16 cellular contexts compared by ENCODE assay signal in genomic region chr10:52019078-52019644, GRCh38.
"Had no signal": no experiment of that assay in that cellular context is flagged by ENCODE, and none has a peak within 500 bp of the region (broad histone marks: within the 10 kb centered on the region; RNA-seq: fewer than 3 reads in every experiment).

No MANE protein-coding gene starts in this region.

- H3K27me3 ChIP-seq: hepatocyte, right lobe of liver, transverse colon had no signal

- H3K27ac Mint-ChIP-seq: activated T-helper 17 cell treated with anti-CD3 and anti-CD28 coated beads, Interleukin-2, amount 50 U/mL, for 72 hours had no signal

- H3K27me3 Mint-ChIP-seq: activated T-helper 17 cell treated with anti-CD3 and anti-CD28 coated beads, Interleukin-2, amount 50 U/mL, for 72 hours had no signal

- H3K9me3 ChIP-seq: prostate gland, right lobe of liver, transverse colon had no signal

- H3K36me3 ChIP-seq: lower lobe of right lung, prostate gland, right lobe of liver, transverse colon had no signal

- H3K4me3 Mint-ChIP-seq: activated T-helper 17 cell treated with anti-CD3 and anti-CD28 coated beads, Interleukin-2, amount 50 U/mL, for 72 hours had no signal

- H3K4me3 ChIP-seq: hepatocyte, lower lobe of right lung, prostate gland, right lobe of liver, smooth muscle cell, transverse colon had no signal

- H3K27ac ChIP-seq: hepatocyte, lower lobe of right lung, prostate gland, right lobe of liver, transverse colon had no signal

- H3K4me2 ChIP-seq: hepatocyte, smooth muscle cell had no signal

- H2AFZ ChIP-seq: hepatocyte had no signal

- ATAC-seq: activated T-helper 17 cell treated with anti-CD3 and anti-CD28 coated beads, Interleukin-2, amount 50 U/mL, for 72 hours; lower lobe of right lung; right lobe of liver had no signal

- H3K4me1 Mint-ChIP-seq: activated T-helper 17 cell treated with anti-CD3 and anti-CD28 coated beads, Interleukin-2, amount 50 U/mL, for 72 hours had no signal

- H3K4me1 ChIP-seq: lower lobe of right lung, prostate gland, right lobe of liver, transverse colon had no signal

- H3K9me3 Mint-ChIP-seq: activated T-helper 17 cell treated with anti-CD3 and anti-CD28 coated beads, Interleukin-2, amount 50 U/mL, for 72 hours had no signal

- DNase-seq: activated CD4-positive, alpha-beta T cell treated with anti-CD3 and anti-CD28 coated beads for 1 hour; activated CD4-positive, alpha-beta T cell treated with anti-CD3 and anti-CD28 coated beads, Interleukin-2, amount 50 U/mL, for 4 hours; activated naive CD4-positive, alpha-beta T cell treated with Interleukin-2 at 50 U/mL for 16 hours; dermis blood vessel endothelial cell; lower lobe of right lung; nucleus accumbens; right lobe of liver; stimulated activated CD4-positive, alpha-beta T cell treated with anti-CD3 and anti-CD28 coated beads, Interleukin-4, amount 100 ng/mL, for 4 hours; stimulated activated CD8-positive, alpha-beta memory T cell treated with anti-CD3 and anti-CD28 coated beads, Interleukin-4, amount 100 ng/mL, for 48 hours; stimulated activated naive CD4-positive, alpha-beta T cell treated with Interleukin-2 at 50 U/mL for 16 hours; substantia nigra; transverse colon had no signal
